Comparison of ENCODE assay signal across 1 cellular context in genomic region chr3:39317571-39318169, GRCh38.
TF ChIP-seq lines count a peak whose summit lies in the region.

No MANE protein-coding gene starts in this region.

TF ChIP-seq in HepG2, 621 proteins besides CTCF, POLR2A, EP300 and RAD21 (continued from another document and continues in another):
- TF ChIP-seq, protein P1, sequence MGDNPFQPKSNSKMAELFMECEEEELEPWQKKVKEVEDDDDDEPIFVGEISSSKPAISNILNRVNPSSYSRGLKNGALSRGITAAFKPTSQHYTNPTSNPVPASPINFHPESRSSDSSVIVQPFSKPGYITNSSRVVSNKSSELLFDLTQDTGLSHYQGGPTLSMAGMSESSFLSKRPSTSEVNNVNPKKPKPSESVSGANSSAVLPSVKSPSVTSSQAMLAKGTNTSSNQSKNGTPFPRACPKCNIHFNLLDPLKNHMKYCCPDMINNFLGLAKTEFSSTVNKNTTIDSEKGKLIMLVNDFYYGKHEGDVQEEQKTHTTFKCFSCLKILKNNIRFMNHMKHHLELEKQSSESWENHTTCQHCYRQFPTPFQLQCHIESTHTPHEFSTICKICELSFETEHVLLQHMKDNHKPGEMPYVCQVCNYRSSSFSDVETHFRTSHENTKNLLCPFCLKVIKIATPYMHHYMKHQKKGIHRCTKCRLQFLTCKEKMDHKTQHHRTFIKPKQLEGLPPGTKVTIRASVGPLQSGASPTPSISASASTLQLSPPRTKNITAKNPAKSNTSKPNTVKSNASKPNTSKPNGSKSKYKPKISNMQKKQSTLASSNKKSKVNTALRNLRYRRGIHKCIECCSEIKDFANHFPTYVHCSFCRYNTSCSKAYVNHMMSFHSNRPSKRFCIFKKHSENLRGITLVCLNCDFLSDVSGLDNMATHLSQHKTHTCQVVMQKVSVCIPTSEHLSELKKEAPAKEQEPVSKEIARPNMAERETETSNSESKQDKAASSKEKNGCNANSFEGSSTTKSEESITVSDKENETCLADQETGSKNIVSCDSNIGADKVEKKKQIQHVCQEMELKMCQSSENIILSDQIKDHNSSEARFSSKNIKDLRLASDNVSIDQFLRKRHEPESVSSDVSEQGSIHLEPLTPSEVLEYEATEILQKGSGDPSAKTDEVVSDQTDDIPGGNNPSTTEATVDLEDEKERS (CRISPR knock-in tag; IDR thresholded peaks at IDR 0.05), result peak; percentile 99
- TF ChIP-seq SP5 (CRISPR knock-in tag; IDR thresholded peaks at IDR 0.05; ENCODE audit: borderline replicate concordance, low read depth) (peak; percentile 48; the same call in 1 of the 2 replicates), LCORL (IDR thresholded peaks at IDR 0.05) (peak; percentile 98), LCORL (CRISPR knock-in tag; IDR thresholded peaks at IDR 0.05) (peak; percentile 90), ZNF12 (CRISPR knock-in tag; IDR thresholded peaks at IDR 0.05) (peak; percentile 80), ZBTB44 (CRISPR knock-in tag; IDR thresholded peaks at IDR 0.05) (no peak), ZNF780A (CRISPR knock-in tag; IDR thresholded peaks at IDR 0.05) (no peak), GATAD2A (CRISPR knock-in tag; IDR thresholded peaks at IDR 0.05) (peak; percentile 94), ZSCAN30 (CRISPR knock-in tag; IDR thresholded peaks at IDR 0.05) (no peak), ZNF225 (CRISPR knock-in tag; IDR thresholded peaks at IDR 0.05) (no peak), ZNF441 (CRISPR knock-in tag; IDR thresholded peaks at IDR 0.05; ENCODE audit: borderline replicate concordance) (no peak), ZIK1 (CRISPR knock-in tag; IDR thresholded peaks at IDR 0.05; ENCODE audit: borderline replicate concordance, low read depth) (no peak), SMARCE1 (IDR thresholded peaks at IDR 0.05; ENCODE audit: borderline replicate concordance) (no peak), ZBTB20 (CRISPR knock-in tag; IDR thresholded peaks at IDR 0.05; ENCODE audit: borderline replicate concordance, low read depth) (no peak), ZNF572 (CRISPR knock-in tag; IDR thresholded peaks at IDR 0.05) (no peak), ZNF20 (CRISPR knock-in tag; IDR thresholded peaks at IDR 0.05) (no peak), SMAD3 (CRISPR knock-in tag; IDR thresholded peaks at IDR 0.05) (peak; percentile 66), HOXA5 (CRISPR knock-in tag; IDR thresholded peaks at IDR 0.05) (0 out of 2 replicates have a peak, but pooled peaks have one; percentile 81), ZKSCAN8 (CRISPR knock-in tag; IDR thresholded peaks at IDR 0.05; ENCODE audit: borderline replicate concordance) (peak; percentile 85; the same call in 1 of the 2 replicates), HCFC1 (IDR thresholded peaks at IDR 0.05; ENCODE audit: low read depth, low read length) (no peak), ATF7 (IDR thresholded peaks at IDR 0.05) (peak; percentile 75), ATF7 (CRISPR knock-in tag; IDR thresholded peaks at IDR 0.05) (no peak), ZSCAN21 (CRISPR knock-in tag; IDR thresholded peaks at IDR 0.05; ENCODE audit: borderline replicate concordance) (peak; percentile 70; the same call in 1 of the 2 replicates), ZNF484 (CRISPR knock-in tag; IDR thresholded peaks at IDR 0.05; ENCODE audit: borderline replicate concordance, low read depth) (no peak), NFKBIZ (CRISPR knock-in tag; IDR thresholded peaks at IDR 0.05) (peak; percentile 79; the same call in 1 of the 2 replicates), TAF15 (IDR thresholded peaks at IDR 0.05; ENCODE audit: low read depth, low read length, poor library complexity, severe bottlenecking) (no peak), MIER2 (CRISPR knock-in tag; IDR thresholded peaks at IDR 0.05) (peak; percentile 89), ZNF101 (CRISPR knock-in tag; IDR thresholded peaks at IDR 0.05; ENCODE audit: borderline replicate concordance, low read depth) (no peak), JUNB (CRISPR knock-in tag; IDR thresholded peaks at IDR 0.05; ENCODE audit: borderline replicate concordance) (peak; percentile 93), TFDP2 (CRISPR knock-in tag; IDR thresholded peaks at IDR 0.05) (peak; percentile 43; the same call in 1 of the 2 replicates), NFIB (CRISPR knock-in tag; IDR thresholded peaks at IDR 0.05; ENCODE audit: borderline replicate concordance) (no peak), KDM3A (CRISPR knock-in tag; IDR thresholded peaks at IDR 0.05; ENCODE audit: low read depth) (peak; percentile 79; the same call in 1 of the 2 replicates), GTF3A (CRISPR knock-in tag; conservative IDR thresholded peaks at IDR 0.05) (no peak), ZNF792 (CRISPR knock-in tag; IDR thresholded peaks at IDR 0.05) (peak; percentile 73; the same call in 1 of the 2 replicates), FOXA1 (IDR thresholded peaks at IDR 0.05) (peak; percentile 37), FOXA1 (CRISPR knock-in tag; IDR thresholded peaks at IDR 0.05) (peak; percentile 81), IRX3 (CRISPR knock-in tag; IDR thresholded peaks at IDR 0.05; ENCODE audit: borderline replicate concordance, low read depth) (no peak), SAFB2 (CRISPR knock-in tag; IDR thresholded peaks at IDR 0.05; ENCODE audit: borderline replicate concordance, low read depth) (no peak), ZNF451 (CRISPR knock-in tag; IDR thresholded peaks at IDR 0.05) (no peak), ATF1 (CRISPR knock-in tag; IDR thresholded peaks at IDR 0.05) (no peak; the same call in 1 of the 2 replicates), U2AF2 (IDR thresholded peaks at IDR 0.05; ENCODE audit: low read depth, low read length) (no peak), ZNF160 (CRISPR knock-in tag; IDR thresholded peaks at IDR 0.05) (no peak), ZNF629 (CRISPR knock-in tag; conservative IDR thresholded peaks at IDR 0.05) (no peak), ZNF224 (CRISPR knock-in tag; IDR thresholded peaks at IDR 0.05) (no peak), ZNF33B (CRISPR knock-in tag; IDR thresholded peaks at IDR 0.05) (no peak), ZNF746 (CRISPR knock-in tag; IDR thresholded peaks at IDR 0.05) (no peak), DPF2 (CRISPR knock-in tag; IDR thresholded peaks at IDR 0.05; ENCODE audit: borderline replicate concordance, low read depth) (peak; percentile 61; the same call in 1 of the 2 replicates)
- TF ChIP-seq, protein P2, sequence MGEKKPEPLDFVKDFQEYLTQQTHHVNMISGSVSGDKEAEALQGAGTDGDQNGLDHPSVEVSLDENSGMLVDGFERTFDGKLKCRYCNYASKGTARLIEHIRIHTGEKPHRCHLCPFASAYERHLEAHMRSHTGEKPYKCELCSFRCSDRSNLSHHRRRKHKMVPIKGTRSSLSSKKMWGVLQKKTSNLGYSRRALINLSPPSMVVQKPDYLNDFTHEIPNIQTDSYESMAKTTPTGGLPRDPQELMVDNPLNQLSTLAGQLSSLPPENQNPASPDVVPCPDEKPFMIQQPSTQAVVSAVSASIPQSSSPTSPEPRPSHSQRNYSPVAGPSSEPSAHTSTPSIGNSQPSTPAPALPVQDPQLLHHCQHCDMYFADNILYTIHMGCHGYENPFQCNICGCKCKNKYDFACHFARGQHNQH (CRISPR knock-in tag; IDR thresholded peaks at IDR 0.05), result peak; percentile 85
- TF ChIP-seq, protein P3, sequence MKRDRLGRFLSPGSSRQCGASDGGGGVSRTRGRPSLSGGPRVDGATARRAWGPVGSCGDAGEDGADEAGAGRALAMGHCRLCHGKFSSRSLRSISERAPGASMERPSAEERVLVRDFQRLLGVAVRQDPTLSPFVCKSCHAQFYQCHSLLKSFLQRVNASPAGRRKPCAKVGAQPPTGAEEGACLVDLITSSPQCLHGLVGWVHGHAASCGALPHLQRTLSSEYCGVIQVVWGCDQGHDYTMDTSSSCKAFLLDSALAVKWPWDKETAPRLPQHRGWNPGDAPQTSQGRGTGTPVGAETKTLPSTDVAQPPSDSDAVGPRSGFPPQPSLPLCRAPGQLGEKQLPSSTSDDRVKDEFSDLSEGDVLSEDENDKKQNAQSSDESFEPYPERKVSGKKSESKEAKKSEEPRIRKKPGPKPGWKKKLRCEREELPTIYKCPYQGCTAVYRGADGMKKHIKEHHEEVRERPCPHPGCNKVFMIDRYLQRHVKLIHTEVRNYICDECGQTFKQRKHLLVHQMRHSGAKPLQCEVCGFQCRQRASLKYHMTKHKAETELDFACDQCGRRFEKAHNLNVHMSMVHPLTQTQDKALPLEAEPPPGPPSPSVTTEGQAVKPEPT (CRISPR knock-in tag; IDR thresholded peaks at IDR 0.05; ENCODE audit: low read depth), result no peak
- TF ChIP-seq, protein P4, sequence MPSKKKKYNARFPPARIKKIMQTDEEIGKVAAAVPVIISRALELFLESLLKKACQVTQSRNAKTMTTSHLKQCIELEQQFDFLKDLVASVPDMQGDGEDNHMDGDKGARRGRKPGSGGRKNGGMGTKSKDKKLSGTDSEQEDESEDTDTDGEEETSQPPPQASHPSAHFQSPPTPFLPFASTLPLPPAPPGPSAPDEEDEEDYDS (CRISPR knock-in tag; IDR thresholded peaks at IDR 0.05), result peak; percentile 46
- TF ChIP-seq, protein P5, sequence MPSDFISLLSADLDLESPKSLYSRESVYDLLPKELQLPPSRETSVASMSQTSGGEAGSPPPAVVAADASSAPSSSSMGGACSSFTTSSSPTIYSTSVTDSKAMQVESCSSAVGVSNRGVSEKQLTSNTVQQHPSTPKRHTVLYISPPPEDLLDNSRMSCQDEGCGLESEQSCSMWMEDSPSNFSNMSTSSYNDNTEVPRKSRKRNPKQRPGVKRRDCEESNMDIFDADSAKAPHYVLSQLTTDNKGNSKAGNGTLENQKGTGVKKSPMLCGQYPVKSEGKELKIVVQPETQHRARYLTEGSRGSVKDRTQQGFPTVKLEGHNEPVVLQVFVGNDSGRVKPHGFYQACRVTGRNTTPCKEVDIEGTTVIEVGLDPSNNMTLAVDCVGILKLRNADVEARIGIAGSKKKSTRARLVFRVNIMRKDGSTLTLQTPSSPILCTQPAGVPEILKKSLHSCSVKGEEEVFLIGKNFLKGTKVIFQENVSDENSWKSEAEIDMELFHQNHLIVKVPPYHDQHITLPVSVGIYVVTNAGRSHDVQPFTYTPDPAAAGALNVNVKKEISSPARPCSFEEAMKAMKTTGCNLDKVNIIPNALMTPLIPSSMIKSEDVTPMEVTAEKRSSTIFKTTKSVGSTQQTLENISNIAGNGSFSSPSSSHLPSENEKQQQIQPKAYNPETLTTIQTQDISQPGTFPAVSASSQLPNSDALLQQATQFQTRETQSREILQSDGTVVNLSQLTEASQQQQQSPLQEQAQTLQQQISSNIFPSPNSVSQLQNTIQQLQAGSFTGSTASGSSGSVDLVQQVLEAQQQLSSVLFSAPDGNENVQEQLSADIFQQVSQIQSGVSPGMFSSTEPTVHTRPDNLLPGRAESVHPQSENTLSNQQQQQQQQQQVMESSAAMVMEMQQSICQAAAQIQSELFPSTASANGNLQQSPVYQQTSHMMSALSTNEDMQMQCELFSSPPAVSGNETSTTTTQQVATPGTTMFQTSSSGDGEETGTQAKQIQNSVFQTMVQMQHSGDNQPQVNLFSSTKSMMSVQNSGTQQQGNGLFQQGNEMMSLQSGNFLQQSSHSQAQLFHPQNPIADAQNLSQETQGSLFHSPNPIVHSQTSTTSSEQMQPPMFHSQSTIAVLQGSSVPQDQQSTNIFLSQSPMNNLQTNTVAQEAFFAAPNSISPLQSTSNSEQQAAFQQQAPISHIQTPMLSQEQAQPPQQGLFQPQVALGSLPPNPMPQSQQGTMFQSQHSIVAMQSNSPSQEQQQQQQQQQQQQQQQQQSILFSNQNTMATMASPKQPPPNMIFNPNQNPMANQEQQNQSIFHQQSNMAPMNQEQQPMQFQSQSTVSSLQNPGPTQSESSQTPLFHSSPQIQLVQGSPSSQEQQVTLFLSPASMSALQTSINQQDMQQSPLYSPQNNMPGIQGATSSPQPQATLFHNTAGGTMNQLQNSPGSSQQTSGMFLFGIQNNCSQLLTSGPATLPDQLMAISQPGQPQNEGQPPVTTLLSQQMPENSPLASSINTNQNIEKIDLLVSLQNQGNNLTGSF (CRISPR knock-in tag; IDR thresholded peaks at IDR 0.05), result no peak
